ENCODE assay signal across 7 cellular contexts in the genomic region with DNA sequence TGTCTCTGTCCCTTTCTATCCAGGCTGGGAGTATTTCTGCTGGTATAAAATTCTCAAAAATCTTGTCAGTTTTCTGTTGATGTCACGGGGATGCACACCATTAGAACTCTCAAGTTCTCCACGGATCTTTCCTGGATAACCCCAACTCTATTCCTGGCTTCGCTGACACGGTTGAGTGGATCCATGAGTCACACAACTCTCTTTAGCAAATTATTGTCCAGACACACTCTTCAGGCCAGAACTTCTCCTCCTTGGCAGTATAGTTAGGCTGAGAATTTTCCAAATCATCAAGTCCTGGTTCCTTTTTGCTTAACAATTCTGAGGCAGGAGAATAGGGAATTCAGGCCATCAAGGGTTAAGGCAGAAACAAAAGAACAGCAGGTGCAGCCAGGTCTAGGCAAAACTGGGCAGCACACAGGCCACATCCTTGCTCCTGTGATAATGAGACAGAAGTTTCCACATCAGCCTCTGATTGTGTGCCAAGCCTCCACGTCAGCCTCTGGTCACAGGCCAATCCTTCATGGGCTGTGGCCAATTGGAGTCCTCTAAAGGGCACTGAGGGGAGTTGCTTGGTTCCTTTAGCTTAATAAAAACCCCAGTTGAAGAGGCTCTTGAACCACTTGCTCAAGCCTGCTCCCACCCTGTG. TPM values are rescaled to one million over a fixed set of nuclear protein-coding genes. Genes with fewer than 3 reads are reported as not detected.
DNase-seq lines count a peak whose midpoint lies in the region; ATAC-seq and TF ChIP-seq lines count a peak whose summit lies in the region.

No MANE protein-coding gene starts in this region.

- H3K4me3 ChIP-seq in fibroblast of the aortic adventitia (ENCODE audit: low read depth, low read length), result no peak overlapping the region

- ATAC-seq in HG03354 (IDR thresholded peaks at IDR 0.05; ENCODE audit: poor library complexity, severe bottlenecking, unreplicated experiment) (peak; percentile 47), HG03460 (IDR thresholded peaks at IDR 0.05; ENCODE audit: unreplicated experiment) (no peak)

- no peak for TF ChIP-seq CTCF in fibroblast of the aortic adventitia (IDR thresholded peaks at IDR 0.05; ENCODE audit: insufficient read depth, low read length)

- DNase-seq in SHP77 treated with DMSO at 0.1 percent for 48 hours (lab: John Stamatoyannopoulos, UW) (peak; percentile 84), fibroblast of the aortic adventitia (ENCODE audit: low read depth) (peak; percentile 95), nucleus accumbens (lab: John Stamatoyannopoulos, UW) (peak in 55 of 56 donors; percentile 3 to 85 (median 61)), KG1 (lab: John Stamatoyannopoulos, UW) (no peak)
- no peak for DNase-seq in stimulated activated CD4-positive, alpha-beta T cell treated with anti-CD3 and anti-CD28 coated beads, Interleukin-12 subunit alpha, Interleukin-12 subunit beta, amount 100 ng/mL, for 4 hours

RNA-seq across cellular contexts. Expression of gene ACAT1, which starts 5.7 kb away (rescaled TPM):
- total RNA-seq in fibroblast of the aortic adventitia (ENCODE audit: low replicate concordance), result 81.7 and 85.9 TPM in 2 replicates

Comparison
In these comparisons a context has a peak if more than half of its experiments do, and no peak if none do; other contexts are left out.
1. DNase-seq: peak in SHP77 treated with DMSO at 0.1 percent for 48 hours (single experiment), fibroblast of the aortic adventitia (single experiment) and nucleus accumbens (55 of 56); none in stimulated activated CD4-positive, alpha-beta T cell treated with anti-CD3 and anti-CD28 coated beads, Interleukin-12 subunit alpha, Interleukin-12 subunit beta, amount 100 ng/mL, for 4 hours (single experiment) and KG1 (single experiment).